Comparison of ENCODE assay signal across 26 cellular contexts in the genomic region with DNA sequence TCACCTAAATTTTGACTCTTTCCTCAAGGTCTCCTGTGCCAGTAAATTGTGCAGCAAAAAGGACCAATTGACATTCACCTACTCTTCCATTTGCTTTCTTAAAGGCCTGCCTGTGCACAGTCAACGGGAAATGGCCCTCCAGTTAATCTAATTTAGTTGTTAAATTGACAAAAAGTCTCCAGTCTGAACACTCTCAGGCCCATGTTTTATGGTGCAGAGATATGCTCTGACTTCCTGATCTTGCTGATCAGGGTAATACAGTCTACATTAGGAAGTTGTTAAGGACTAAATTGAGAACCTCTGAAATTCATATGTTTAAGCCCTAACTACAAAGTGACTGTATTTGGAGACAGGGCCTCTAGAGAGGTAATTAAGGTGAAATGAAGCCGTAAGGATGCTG.
"Had no signal": no experiment of that assay in that cellular context is flagged by ENCODE, and none has a peak within 500 bp of the region (broad histone marks: within the 10 kb centered on the region; RNA-seq: fewer than 3 reads in every experiment).

No MANE protein-coding gene starts in this region.

- H3K4me3 Mint-ChIP-seq: activated CD4-positive, alpha-beta memory T cell treated with anti-CD3 and anti-CD28 coated beads, Interleukin-2, amount 10 ng/mL, durations not matched to agents 7 days and 5 days; activated CD4-positive, alpha-beta T cell treated with anti-CD3 and anti-CD28 coated beads, Interleukin-2, amount 10 ng/mL, durations not matched to agents 24 days and 14 days; activated naive CD8-positive, alpha-beta T cell; brain; mesothelial cell of epicardium; naive thymus-derived CD8-positive, alpha-beta T cell; neural progenitor cell had no signal

- H3K27ac ChIP-seq: adrenal gland, coronary artery, dorsolateral prefrontal cortex, gastroesophageal sphincter, hepatocyte, neural progenitor cell, spleen, testis had no signal

- H3K9me3 Mint-ChIP-seq: activated CD4-positive, alpha-beta memory T cell treated with anti-CD3 and anti-CD28 coated beads, Interleukin-2, amount 10 ng/mL, durations not matched to agents 7 days and 5 days; activated CD4-positive, alpha-beta T cell treated with anti-CD3 and anti-CD28 coated beads, Interleukin-2, amount 10 ng/mL, durations not matched to agents 24 days and 14 days; neural progenitor cell had no signal

- H3K4me1 Mint-ChIP-seq: activated CD4-positive, alpha-beta memory T cell treated with anti-CD3 and anti-CD28 coated beads, Interleukin-2, amount 10 ng/mL, durations not matched to agents 7 days and 5 days; activated CD4-positive, alpha-beta T cell treated with anti-CD3 and anti-CD28 coated beads, Interleukin-2, amount 10 ng/mL, durations not matched to agents 24 days and 14 days; brain; naive thymus-derived CD8-positive, alpha-beta T cell; neural progenitor cell had no signal

- H3K36me3 ChIP-seq: adrenal gland, gastroesophageal sphincter, neural progenitor cell, spleen, transverse colon had no signal

- H3K4me2 ChIP-seq: hepatocyte, neural progenitor cell had no signal

- H3K27me3 Mint-ChIP-seq: activated CD4-positive, alpha-beta memory T cell treated with anti-CD3 and anti-CD28 coated beads, Interleukin-2, amount 10 ng/mL, durations not matched to agents 7 days and 5 days; activated CD4-positive, alpha-beta T cell treated with anti-CD3 and anti-CD28 coated beads, Interleukin-2, amount 10 ng/mL, durations not matched to agents 24 days and 14 days; activated naive CD8-positive, alpha-beta T cell; brain had no signal

- H3K27ac Mint-ChIP-seq: activated CD4-positive, alpha-beta memory T cell treated with anti-CD3 and anti-CD28 coated beads, Interleukin-2, amount 10 ng/mL, durations not matched to agents 7 days and 5 days; activated CD4-positive, alpha-beta T cell treated with anti-CD3 and anti-CD28 coated beads, Interleukin-2, amount 10 ng/mL, durations not matched to agents 24 days and 14 days; activated naive CD8-positive, alpha-beta T cell; brain; naive thymus-derived CD8-positive, alpha-beta T cell; neural progenitor cell had no signal

- H3K27me3 ChIP-seq: adrenal gland, gastroesophageal sphincter, hepatocyte, neural progenitor cell, spleen, testis, transverse colon had no signal

- H3K9me3 ChIP-seq: adrenal gland, gastroesophageal sphincter, spleen, testis, transverse colon had no signal

- H3K79me2 ChIP-seq: hepatocyte had no signal

- ATAC-seq: gastroesophageal sphincter; left cardiac atrium; naive thymus-derived CD8-positive, alpha-beta T cell; right cardiac atrium had no signal

- H3K36me3 Mint-ChIP-seq: activated naive CD8-positive, alpha-beta T cell; brain; mesothelial cell of epicardium; naive thymus-derived CD8-positive, alpha-beta T cell; neural progenitor cell had no signal

- DNase-seq: activated CD4-positive, alpha-beta memory T cell treated with anti-CD3 and anti-CD28 coated beads, Interleukin-2, amount 10 ng/mL, durations not matched to agents 7 days and 5 days; activated CD4-positive, alpha-beta T cell treated with anti-CD3 and anti-CD28 coated beads, Interleukin-2, amount 10 ng/mL, durations not matched to agents 24 days and 14 days; activated CD4-positive, CD25-positive, alpha-beta regulatory T cell treated with anti-CD3 and anti-CD28 coated beads, Interleukin-2, amount 50 U/mL, for 72 hours; activated naive CD4-positive, alpha-beta T cell treated with Interleukin-2 at 50 U/mL for 16 hours; activated T-cell treated with anti-CD3 and anti-CD28 coated beads, Interleukin-2, amount 50 U/mL, for 48 hours; adrenal gland; aorta; dorsolateral prefrontal cortex; effector memory CD4-positive, alpha-beta T cell; left cardiac atrium; mammary epithelial cell; naive thymus-derived CD8-positive, alpha-beta T cell; posterior cingulate gyrus; right cardiac atrium; spleen; stimulated activated naive CD4-positive, alpha-beta T cell; T-helper 2 cell; testis; transverse colon had no signal

- H2AFZ ChIP-seq: hepatocyte, neural progenitor cell had no signal

- H3K4me3 ChIP-seq: adrenal gland, coronary artery, dorsolateral prefrontal cortex, gastroesophageal sphincter, hepatocyte, neural progenitor cell, spleen, testis, transverse colon had no signal

- H3K4me1 ChIP-seq: adrenal gland, gastroesophageal sphincter, neural progenitor cell, spleen, testis had no signal
